ENCODE assay signal across 8 cellular contexts in genomic region chr6:43629505-43630300, GRCh38. TPM values are rescaled to one million over a fixed set of nuclear protein-coding genes. Genes with fewer than 3 reads are reported as not detected.
DNase-seq lines count a peak whose midpoint lies in the region; ATAC-seq, FAIRE-seq and TF ChIP-seq lines count a peak whose summit lies in the region.

No MANE protein-coding gene starts in this region.

- 0 out of 2 replicates have a peak, but pooled peaks have one; percentile 39 for TF ChIP-seq POLR2A in H54 (IDR thresholded peaks at IDR 0.05; ENCODE audit: low read depth, low read length)

- CTCF ChIA-PET in RWPE1 (lab: Yijun Ruan, JAX) = interaction anchor here (1.0 kb wide), 1 partner anchor 143 kb away, joined by 3 read pairs; no protein-coding TSS in a partner anchor

- H3K9me3 Mint-ChIP-seq in natural killer cell = no peaks in the 10 kb centered on the region

- peak overlapping the region; percentile 97 for H3K4me3 Mint-ChIP-seq in natural killer cell

- H3K27ac Mint-ChIP-seq in natural killer cell = peak overlapping the region; percentile 92 to 96

- DNase-seq in ELF-1 (ENCODE audit: low read depth, low spot score) = peak; percentile 99
- DNase-seq in H54 (ENCODE audit: insufficient read length, low spot score) = peak; percentile 98
- DNase-seq in LoVo (ENCODE audit: low spot score) = peak; percentile 95
- peak; percentile 99 for DNase-seq in RWPE1 (ENCODE audit: low spot score)
- peak; percentile 81 for DNase-seq in activated T-helper 9 cell treated with anti-CD3 and anti-CD28 coated beads, Interleukin-2, amount 50 U/mL, for 16 hours (ENCODE audit: low read depth)
- peak; percentile 99 for DNase-seq in fibroblast of peridontal ligament (ENCODE audit: extremely low read depth)
- DNase-seq in natural killer cell = peak; percentile 77
- DNase-seq in stimulated activated naive CD4-positive, alpha-beta T cell (lab: John Stamatoyannopoulos, UW) = peak; percentile 62 to 86 (median 76)

- POLR2A ChIA-PET in RWPE1 (lab: Yijun Ruan, JAX; ENCODE audit: low non-redundant PET) = interaction anchor here (0.6 to 1.5 kb wide), 5 partner anchors 9 to 145 kb away, joined by 3 to 5 read pairs (median 3); no protein-coding TSS in a partner anchor

- peaks cover 23 to 43% of the 10 kb centered on the region in 2 donors for H3K4me1 Mint-ChIP-seq in natural killer cell

- H3K27me3 Mint-ChIP-seq in natural killer cell (ENCODE audit: low read depth in 2 of 2) = no peaks in the 10 kb centered on the region

- TF ChIP-seq CTCF in RWPE1 (conservative IDR thresholded peaks at IDR 0.05; ENCODE audit: low read depth) (no peak), natural killer cell (IDR thresholded peaks at IDR 0.05) (no peak)

- peak overlapping the region; percentile 99 for H3K27ac ChIP-seq in RWPE1

- intact Hi-C loops in natural killer cell (cut with micrococcal nuclease) = loop anchor here (2.0 to 5.0 kb wide), 2 partner anchors 53 to 262 kb away; partner anchors contain the start of genes POLH, XPO5 and ZNF318

- H3K36me3 Mint-ChIP-seq in natural killer cell = no peaks in the 10 kb centered on the region

- peak; percentile 73 for FAIRE-seq in H54 (lab: Jason Lieb, UNC)

- ATAC-seq in natural killer cell = peak; percentile 58 to 79 (median 64)

RNA-seq across cellular contexts. Expression of gene GTPBP2, which starts 0.6 kb away (rescaled TPM):
- 10 to 100 TPM; 56.5 to 71.7 (median 69.3) TPM for total RNA-seq in natural killer cell

RNA-seq across cellular contexts. Expression of gene MAD2L1BP, which starts 5.9 kb away (rescaled TPM):
- total RNA-seq in natural killer cell = 10 to 100 TPM; 29.9 to 43.3 (median 38.3) TPM

RNA-seq across cellular contexts. Expression of gene RSPH9, which starts 15.1 kb away (rescaled TPM):
- under 1 TPM in 1 of 3 donors, not detected in 2; 0.23 TPM for total RNA-seq in natural killer cell

RNA-seq across cellular contexts. Expression of gene POLH, which starts 53.7 kb away (rescaled TPM):
- total RNA-seq in natural killer cell = 10 to 100 TPM in 1 of 3 donors, 1 to 10 TPM in 2; 7.7 to 11.2 (median 7.8) TPM

RNA-seq across cellular contexts. Expression of gene XPO5, which starts 53.9 kb away (rescaled TPM):
- total RNA-seq in natural killer cell = 10 to 100 TPM; 47.6 to 54.6 (median 48.7) TPM

Comparison
In these comparisons a context has a peak if more than half of its experiments do, and no peak if none do; other contexts are left out.
1. Peak in every context shown above with its lines: DNase-seq, ATAC-seq and H3K27ac ChIP-seq.